Comparison of ENCODE assay signal across 8 cellular contexts in genomic region chr14:34713681-34714319, GRCh38. TPM values are rescaled to one million over a fixed set of nuclear protein-coding genes. Genes with fewer than 3 reads are reported as not detected.
DNase-seq lines count a peak whose midpoint lies in the region; ATAC-seq and TF ChIP-seq lines count a peak whose summit lies in the region.

No MANE protein-coding gene starts in this region.

- H3K79me2 ChIP-seq in smooth muscle cell (ENCODE audit: low read depth), result peaks cover 16% of the 10 kb centered on the region

- H3K9me3 ChIP-seq in smooth muscle cell (replicated peaks; ENCODE audit: low read depth), result no peaks in the 10 kb centered on the region

- peaks cover 37% of the 10 kb centered on the region for H3K4me1 ChIP-seq in smooth muscle cell (ENCODE audit: low read depth)

- no peaks in the 10 kb centered on the region for H3K36me3 ChIP-seq in smooth muscle cell (ENCODE audit: low read depth)

- WGBS in smooth muscle cell (ENCODE audit: low lambda C conversion rate), result 2% methylated on average over 32 of the region's 33 CpGs

- peak; percentile 13 for ATAC-seq in HG02938 (IDR thresholded peaks at IDR 0.05; ENCODE audit: unreplicated experiment)

- H2AFZ ChIP-seq in smooth muscle cell (ENCODE audit: low read depth), result peak overlapping the region; percentile 87

- peaks cover 39% of the 10 kb centered on the region for H3F3A ChIP-seq in smooth muscle cell (ENCODE audit: low read depth)

- H3K27me3 ChIP-seq in smooth muscle cell (ENCODE audit: low read depth), result no peaks in the 10 kb centered on the region

- in situ Hi-C loops in T47D (cut with HindIII; ENCODE audit: low pct_unique_long_range_greater_than_20kb, low sequenced_read_pairs), result no loop called here

- H4K20me1 ChIP-seq in smooth muscle cell (ENCODE audit: low read depth), result no peaks in the 10 kb centered on the region

- CTCF ChIA-PET in RWPE1 (lab: Yijun Ruan, JAX), result no interaction called here

- peak overlapping the region; percentile 96 for H3K4me2 ChIP-seq in smooth muscle cell

- H3K9ac ChIP-seq in smooth muscle cell (ENCODE audit: low read depth), result peak overlapping the region; percentile 96

- peak overlapping the region; percentile 96 for H3K4me3 ChIP-seq in smooth muscle cell

- POLR2A ChIA-PET in RWPE1 (lab: Yijun Ruan, JAX; ENCODE audit: low non-redundant PET), result no interaction called here

- TF ChIP-seq CTCF in RWPE1 (conservative IDR thresholded peaks at IDR 0.05; ENCODE audit: low read depth), result no peak
- no peak for TF ChIP-seq CTCF in smooth muscle cell (IDR thresholded peaks at IDR 0.05; ENCODE audit: borderline replicate concordance, insufficient read depth, poor library complexity, severe bottlenecking)

- DNase-seq in NCI-H524 (lab: John Stamatoyannopoulos, UW) (peak; percentile 27 to 59), NCI-H524 treated with DMSO at 0.1 percent for 48 hours (lab: John Stamatoyannopoulos, UW) (no peak), RWPE1 (ENCODE audit: low spot score) (peak; percentile 34), T47D (ENCODE audit: low read depth in 1 of 2, low spot score in 1 of 2) (peak; percentile 34 to 38), iris pigment epithelial cell (ENCODE audit: low read depth) (peak; percentile 85), smooth muscle cell (lab: John Stamatoyannopoulos, UW; ENCODE audit: unreplicated experiment) (no peak), NCI-H1436 (lab: John Stamatoyannopoulos, UW) (no peak)

- H3K27ac ChIP-seq in RWPE1 (peak overlapping the region; percentile 89), smooth muscle cell (ENCODE audit: low read depth) (peak overlapping the region; percentile 91)

RNA-seq across cellular contexts. Expression of gene CFL2, which starts 0.6 kb away (rescaled TPM):
- 64.5 and 71.9 TPM in 2 replicates for total RNA-seq in smooth muscle cell
- polyA plus RNA-seq in smooth muscle cell, result 60.8 and 71.7 TPM in 2 replicates

Comparison
In these comparisons a context has a peak if more than half of its experiments do, and no peak if none do; other contexts are left out.
1. DNase-seq: peak in NCI-H524 (2 of 2), RWPE1 (single experiment), T47D (2 of 2) and iris pigment epithelial cell (single experiment); none in NCI-H524 treated with DMSO at 0.1 percent for 48 hours (single experiment), smooth muscle cell (single experiment) and NCI-H1436 (single experiment).